Comparison of ENCODE assay signal across 9 cellular contexts in the genomic region with DNA sequence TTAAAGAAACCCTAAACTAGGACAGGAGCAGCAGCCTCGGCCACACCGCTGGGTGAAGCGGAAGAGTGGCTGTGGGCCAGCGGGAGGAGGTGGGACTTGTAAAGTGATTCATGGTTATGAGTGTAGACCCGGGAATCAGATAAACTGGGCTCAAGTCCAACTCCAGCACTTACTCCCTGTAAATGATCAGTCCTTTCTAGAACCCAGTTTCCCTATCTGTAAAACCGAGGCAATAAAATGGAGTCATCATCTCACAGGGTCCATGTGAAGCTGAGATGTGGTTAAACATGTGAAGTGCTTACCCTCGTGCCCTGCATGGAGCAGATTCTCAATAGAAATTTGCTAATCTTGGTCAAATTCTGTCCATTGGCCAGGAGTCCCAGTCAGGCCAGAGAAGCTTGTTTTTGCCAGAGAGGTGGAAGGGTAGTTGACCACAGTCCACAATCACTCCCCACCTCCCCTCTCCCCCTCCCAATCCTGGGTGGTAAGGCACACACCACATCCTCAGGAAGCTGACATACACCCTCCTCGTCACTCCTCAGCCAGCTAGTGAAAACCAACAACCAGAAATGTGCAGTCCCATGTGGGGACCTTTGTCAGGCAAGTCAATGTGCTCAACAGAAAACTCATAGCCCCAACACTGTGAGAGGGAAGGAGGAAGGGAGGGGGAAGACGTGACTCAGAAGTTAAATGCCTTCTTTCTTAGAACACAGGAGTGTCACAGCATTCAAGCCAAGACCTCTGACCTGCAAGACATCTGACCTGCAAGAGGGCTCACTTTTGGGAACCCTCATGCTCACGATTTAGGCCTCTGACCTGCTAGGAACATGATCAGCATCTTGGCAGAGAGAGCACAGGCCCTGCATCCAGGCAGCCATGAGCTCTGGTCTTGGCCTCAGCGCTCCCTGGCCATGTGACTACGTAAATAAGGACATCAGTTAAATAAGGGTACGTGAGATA.
A peak's percentile ranks its signal among the peaks of the same experiment; 100 is the strongest.
DNase-seq lines count a peak whose midpoint lies in the region; ATAC-seq and TF ChIP-seq lines count a peak whose summit lies in the region.
"Had no signal": no experiment of that assay in that cellular context is flagged by ENCODE, and none has a peak within 500 bp of the region (broad histone marks: within the 10 kb centered on the region; RNA-seq: fewer than 3 reads in every experiment).

No MANE protein-coding gene starts in this region.

- TF ChIP-seq CTCF in stomach (IDR thresholded peaks at IDR 0.05), result no peak

- peak overlapping the region; percentile 84 for H3K27ac Mint-ChIP-seq in activated CD8-positive, alpha-beta memory T cell treated with anti-CD3 and anti-CD28 coated beads, Interleukin-2, amount 10 ng/mL, durations not matched to agents 7 days and 5 days

- H3K9me3 ChIP-seq in stomach, result no peaks in the 10 kb centered on the region

- peak; percentile 10 for DNase-seq in activated CD4-positive, alpha-beta T cell treated with anti-CD3 and anti-CD28 coated beads for 1 hour
- no peak for DNase-seq in activated CD4-positive, alpha-beta T cell treated with anti-CD3 and anti-CD28 coated beads, Interleukin-2, amount 50 U/mL, for 1 hour
- peak; percentile 92 for DNase-seq in activated CD8-positive, alpha-beta memory T cell treated with anti-CD3 and anti-CD28 coated beads, Interleukin-2, amount 10 ng/mL, durations not matched to agents 7 days and 5 days
- peak; percentile 84 for DNase-seq in left cardiac atrium
- DNase-seq in stromal cell of bone marrow (ENCODE audit: low read depth), result peak; percentile 95
- no peak for DNase-seq in stomach
- DNase-seq in cerebellum (ENCODE audit: low spot score), result no peak
- no peak for DNase-seq in cortex of kidney (lab: John Stamatoyannopoulos, UW)

- H3K9me3 Mint-ChIP-seq in activated CD8-positive, alpha-beta memory T cell treated with anti-CD3 and anti-CD28 coated beads, Interleukin-2, amount 10 ng/mL, durations not matched to agents 7 days and 5 days (ENCODE audit: low read depth), result no peaks in the 10 kb centered on the region

- TF ChIP-seq EP300 in stomach (IDR thresholded peaks at IDR 0.05), result no peak

- WGBS in stomach, 5 donors, result 55 to 64% (median 59%) methylated on average over 12 to 13 of the region's 13 CpGs

- H3K36me3 Mint-ChIP-seq in activated CD8-positive, alpha-beta memory T cell treated with anti-CD3 and anti-CD28 coated beads, Interleukin-2, amount 10 ng/mL, durations not matched to agents 7 days and 5 days, result peaks cover 9% of the 10 kb centered on the region

- peaks cover 77% of the 10 kb centered on the region for H3K4me1 Mint-ChIP-seq in activated CD8-positive, alpha-beta memory T cell treated with anti-CD3 and anti-CD28 coated beads, Interleukin-2, amount 10 ng/mL, durations not matched to agents 7 days and 5 days

- H3K4me1 ChIP-seq in stomach, result peaks cover 0 to 4% (median 0%) of the 10 kb centered on the region in 4 donors
- H3K4me1 ChIP-seq: parathyroid adenoma had no signal

- no peaks in the 10 kb centered on the region for H3K36me3 ChIP-seq in stomach

- no peaks in the 10 kb centered on the region for H3K27me3 ChIP-seq in stomach

- CTCF ChIA-PET in activated CD8-positive, alpha-beta memory T cell treated with anti-CD3 and anti-CD28 coated beads, Interleukin-2, amount 10 ng/mL, durations not matched to agents 7 days and 5 days (lab: Charles Lee), result interaction anchor here (0.9 to 2.8 kb wide), 9 partner anchors 8 to 149 kb away, joined by 3 to 13 read pairs (median 4); no protein-coding TSS in a partner anchor

- H3K4me3 ChIP-seq in stomach, result no peak overlapping the region

- peak overlapping the region in 1 of 5 donors; percentile 13 for H3K27ac ChIP-seq in stomach
- H3K27ac ChIP-seq: parathyroid adenoma had no signal

- no peak for TF ChIP-seq POLR2A in stomach (IDR thresholded peaks at IDR 0.05)

- intact Hi-C loops in left cardiac atrium (cut with DNase I) (no loop called here), stomach (cut with DNase I; ENCODE audit: low total_unique reads) (no loop called here)

- H3K4me3 Mint-ChIP-seq in activated CD8-positive, alpha-beta memory T cell treated with anti-CD3 and anti-CD28 coated beads, Interleukin-2, amount 10 ng/mL, durations not matched to agents 7 days and 5 days, result peak overlapping the region; percentile 14

- no peaks in the 10 kb centered on the region for H3K27me3 Mint-ChIP-seq in activated CD8-positive, alpha-beta memory T cell treated with anti-CD3 and anti-CD28 coated beads, Interleukin-2, amount 10 ng/mL, durations not matched to agents 7 days and 5 days

- ATAC-seq in activated CD8-positive, alpha-beta memory T cell treated with anti-CD3 and anti-CD28 coated beads, Interleukin-2, amount 10 ng/mL, durations not matched to agents 7 days and 5 days, result peak; percentile 90
- peak; percentile 55 to 85 for ATAC-seq in left cardiac atrium

Comparison
In these comparisons a context has a peak if more than half of its experiments do, and no peak if none do; other contexts are left out.
1. DNase-seq: peak in activated CD4-positive, alpha-beta T cell treated with anti-CD3 and anti-CD28 coated beads for 1 hour (single experiment), activated CD8-positive, alpha-beta memory T cell treated with anti-CD3 and anti-CD28 coated beads, Interleukin-2, amount 10 ng/mL, durations not matched to agents 7 days and 5 days (single experiment), left cardiac atrium (single experiment) and stromal cell of bone marrow (single experiment); none in activated CD4-positive, alpha-beta T cell treated with anti-CD3 and anti-CD28 coated beads, Interleukin-2, amount 50 U/mL, for 1 hour (single experiment), stomach (single experiment), cerebellum (single experiment) and cortex of kidney (single experiment).